ENCODE assay signal across 8 cellular contexts in the genomic region with DNA sequence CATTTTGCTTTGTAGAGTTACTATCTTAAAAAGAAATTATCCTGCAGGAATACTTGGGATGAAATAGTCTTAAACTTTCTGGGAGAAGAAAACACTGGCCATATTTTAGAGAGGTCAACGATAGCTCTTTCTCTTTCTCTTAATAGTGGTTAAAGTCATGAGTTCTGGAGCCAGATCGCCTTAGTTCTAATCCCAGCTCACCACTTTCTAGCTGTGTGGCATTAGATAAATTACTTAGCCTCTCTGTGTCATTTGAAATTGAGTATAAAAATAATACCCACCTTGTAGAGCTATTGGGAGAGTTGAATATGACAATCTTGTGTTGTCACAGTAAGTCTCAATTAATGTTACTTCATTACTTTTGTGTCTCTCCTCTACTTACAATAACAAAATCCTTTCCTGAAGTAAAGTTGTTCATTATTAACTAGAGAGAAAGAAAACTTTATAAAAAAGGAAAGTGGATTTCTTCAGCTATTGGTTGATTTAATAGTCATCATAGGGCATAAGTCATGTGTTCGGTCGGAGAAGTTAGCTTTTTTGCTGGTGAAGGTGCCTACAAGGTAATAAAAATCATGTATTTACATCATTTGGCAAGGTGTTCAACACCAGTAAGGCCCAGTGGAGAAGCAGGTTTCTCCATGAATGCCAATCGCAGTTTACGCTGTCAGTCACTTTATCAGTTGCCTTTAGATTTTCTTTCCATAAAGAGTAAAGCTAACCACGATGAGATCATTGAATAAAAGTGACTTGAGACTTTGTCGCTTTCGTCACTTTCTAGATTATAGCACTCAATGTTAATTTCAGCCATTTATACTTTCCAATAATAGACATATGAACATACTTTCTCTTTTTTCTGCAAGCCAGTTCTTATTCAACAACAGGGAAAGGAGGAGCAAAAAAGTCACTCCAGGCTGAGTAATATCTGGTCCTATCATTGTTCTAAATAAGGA. TPM values are rescaled to one million over a fixed set of nuclear protein-coding genes. Genes with fewer than 3 reads are reported as not detected.
DNase-seq lines count a peak whose midpoint lies in the region; ATAC-seq and TF ChIP-seq lines count a peak whose summit lies in the region.

No MANE protein-coding gene starts in this region.

- no peaks in the 10 kb centered on the region for H3K9me3 Mint-ChIP-seq in CD4-positive, alpha-beta T cell

- H3K79me2 ChIP-seq in osteoblast (ENCODE audit: insufficient read depth, low read length) = peaks cover 67% of the 10 kb centered on the region
- no peaks in the 10 kb centered on the region for H3K79me2 ChIP-seq in OCI-LY7 (ENCODE audit: insufficient read depth, low read depth, low read length)

- no peaks in the 10 kb centered on the region for H3K36me3 Mint-ChIP-seq in CD4-positive, alpha-beta T cell (ENCODE audit: low read depth)

- no peak overlapping the region for H3K27ac ChIP-seq in CD4-positive, alpha-beta T cell (ENCODE audit: low read depth, low read length)
- H3K27ac ChIP-seq in osteoblast (ENCODE audit: low read depth, low read length) = peak overlapping the region; percentile 93
- no peak overlapping the region for H3K27ac ChIP-seq in OCI-LY7 (ENCODE audit: low read depth, low read length, poor library complexity, severe bottlenecking)

- H3K9me3 ChIP-seq in CD4-positive, alpha-beta T cell (ENCODE audit: control insufficient read depth, low read length) = no peaks in the 10 kb centered on the region
- H3K9me3 ChIP-seq in osteoblast (ENCODE audit: low read depth, low read length) = no peaks in the 10 kb centered on the region
- H3K9me3 ChIP-seq in OCI-LY7 (ENCODE audit: low read length) = no peaks in the 10 kb centered on the region

- peak overlapping the region; percentile 97 for H3K27ac Mint-ChIP-seq in CD4-positive, alpha-beta T cell

- DNase-seq in CD4-positive, alpha-beta T cell = no peak
- DNase-seq in epithelial cell of esophagus (ENCODE audit: low read depth) (peak; percentile 51), osteoblast (ENCODE audit: insufficient read length, low spot score, missing footprints) (no peak), OCI-LY7 (ENCODE audit: low spot score) (no peak), NCI-H1436 (lab: John Stamatoyannopoulos, UW) (no peak), H7 (no peak)

- intact Hi-C loops in CD4-positive, alpha-beta T cell (cut with DNase I, micrococcal nuclease) = loop anchor here (5.0 kb wide), 4 partner anchors 33 to 307 kb away; a partner anchor contains a TSS
- intact Hi-C loops in OCI-LY7 (cut with micrococcal nuclease; ENCODE audit: unreplicated experiment) = loop anchor here (5.0 kb wide), 1 partner anchor 157 kb away; no protein-coding TSS in a partner anchor

- peak overlapping the region; percentile 80 for H3K4me2 ChIP-seq in osteoblast (ENCODE audit: insufficient read depth, low read length)
- no peak overlapping the region for H3K4me2 ChIP-seq in OCI-LY7 (ENCODE audit: low read length)

- no peak for TF ChIP-seq CTCF in CD4-positive, alpha-beta T cell (IDR thresholded peaks at IDR 0.05)
- TF ChIP-seq CTCF in epithelial cell of esophagus (IDR thresholded peaks at IDR 0.05; ENCODE audit: insufficient read depth, low read depth, low read length, missing control alignments) = no peak
- TF ChIP-seq CTCF in osteoblast (IDR thresholded peaks at IDR 0.05; ENCODE audit: extremely low read depth, low read depth, low read length) = no peak
- TF ChIP-seq CTCF in OCI-LY7 (conservative IDR thresholded peaks at IDR 0.05; ENCODE audit: low read length) = no peak

- H2AFZ ChIP-seq in osteoblast (ENCODE audit: low read length) = no peak overlapping the region
- H2AFZ ChIP-seq in OCI-LY7 (ENCODE audit: low read length) = no peak overlapping the region

- no peaks in the 10 kb centered on the region for H3K27me3 ChIP-seq in CD4-positive, alpha-beta T cell (ENCODE audit: control insufficient read depth, insufficient read depth, low read length)
- H3K27me3 ChIP-seq in osteoblast (ENCODE audit: insufficient read depth, low read length) = no peaks in the 10 kb centered on the region
- H3K27me3 ChIP-seq in H7 (ENCODE audit: control insufficient read depth, insufficient read depth, low read length) = no peaks in the 10 kb centered on the region

- H3K36me3 ChIP-seq in osteoblast (ENCODE audit: insufficient read depth, low read length) (no peaks in the 10 kb centered on the region), OCI-LY7 (ENCODE audit: insufficient read depth, low read length) (no peaks in the 10 kb centered on the region), H7 (replicated peaks; ENCODE audit: control insufficient read depth, insufficient read depth, low read length) (no peaks in the 10 kb centered on the region)

- peak overlapping the region; percentile 69 for H3K4me3 Mint-ChIP-seq in CD4-positive, alpha-beta T cell

- H3K4me1 Mint-ChIP-seq in CD4-positive, alpha-beta T cell (ENCODE audit: low read depth) = peaks cover 48% of the 10 kb centered on the region

- CTCF ChIA-PET in CD4-positive, alpha-beta T cell (lab: Charles Lee) = no interaction called here
- CTCF ChIA-PET in OCI-LY7 (lab: Charles Lee; ENCODE audit: unreplicated experiment) = no interaction called here

- H3K4me1 ChIP-seq in osteoblast (ENCODE audit: insufficient read depth, low read length) (peaks cover 33% of the 10 kb centered on the region), OCI-LY7 (ENCODE audit: insufficient read depth, low read length, poor library complexity, severe bottlenecking) (peaks cover 13% of the 10 kb centered on the region)

- H4K20me1 ChIP-seq in osteoblast (ENCODE audit: insufficient read depth, low read length) = peaks cover 2% of the 10 kb centered on the region
- peaks cover 9% of the 10 kb centered on the region; the same call in 1 of the 2 replicates for H4K20me1 ChIP-seq in OCI-LY7 (ENCODE audit: insufficient read depth, low read length)

- no TSS peak for BruUV-seq in OCI-LY7 (replicated peaks; lab: Mats Ljungman, UMichigan)

- no peaks in the 10 kb centered on the region for H3K27me3 Mint-ChIP-seq in CD4-positive, alpha-beta T cell

- POLR2A ChIA-PET in CD4-positive, alpha-beta T cell (lab: Charles Lee) = interaction anchor here (0.6 to 2.4 kb wide), 3 partner anchors 31 to 152 kb away, joined by 5 to 7 read pairs (median 5); no protein-coding TSS in a partner anchor
- POLR2A ChIA-PET in OCI-LY7 (lab: Charles Lee) = interaction anchor here (0.7 to 1.9 kb wide), 5 partner anchors 13 to 154 kb away, joined by 3 to 5 read pairs (median 4); no protein-coding TSS in a partner anchor

- H3K9me2 ChIP-seq in OCI-LY7 (ENCODE audit: insufficient read depth, low read length) = no peaks in the 10 kb centered on the region

- no peak for ATAC-seq in CD4-positive, alpha-beta T cell (ENCODE audit: poor library complexity)
- ATAC-seq in GM21528 (IDR thresholded peaks at IDR 0.05; ENCODE audit: low FRiP score, unreplicated experiment) = no peak

- H3K4me3 ChIP-seq in epithelial cell of esophagus (ENCODE audit: low read length) (no peak overlapping the region), osteoblast (ENCODE audit: insufficient read depth, low read length) (peak overlapping the region; percentile 87), OCI-LY7 (ENCODE audit: low read depth, low read length, poor library complexity, severe bottlenecking) (no peak overlapping the region), H7 (ENCODE audit: insufficient read depth, low read depth, low read length) (no peak overlapping the region; the same call in 1 of the 2 replicates)

TF ChIP-seq in PFSK-1, 5 proteins besides CTCF, POLR2A, EP300 and RAD21:
- TF ChIP-seq, protein P1, sequence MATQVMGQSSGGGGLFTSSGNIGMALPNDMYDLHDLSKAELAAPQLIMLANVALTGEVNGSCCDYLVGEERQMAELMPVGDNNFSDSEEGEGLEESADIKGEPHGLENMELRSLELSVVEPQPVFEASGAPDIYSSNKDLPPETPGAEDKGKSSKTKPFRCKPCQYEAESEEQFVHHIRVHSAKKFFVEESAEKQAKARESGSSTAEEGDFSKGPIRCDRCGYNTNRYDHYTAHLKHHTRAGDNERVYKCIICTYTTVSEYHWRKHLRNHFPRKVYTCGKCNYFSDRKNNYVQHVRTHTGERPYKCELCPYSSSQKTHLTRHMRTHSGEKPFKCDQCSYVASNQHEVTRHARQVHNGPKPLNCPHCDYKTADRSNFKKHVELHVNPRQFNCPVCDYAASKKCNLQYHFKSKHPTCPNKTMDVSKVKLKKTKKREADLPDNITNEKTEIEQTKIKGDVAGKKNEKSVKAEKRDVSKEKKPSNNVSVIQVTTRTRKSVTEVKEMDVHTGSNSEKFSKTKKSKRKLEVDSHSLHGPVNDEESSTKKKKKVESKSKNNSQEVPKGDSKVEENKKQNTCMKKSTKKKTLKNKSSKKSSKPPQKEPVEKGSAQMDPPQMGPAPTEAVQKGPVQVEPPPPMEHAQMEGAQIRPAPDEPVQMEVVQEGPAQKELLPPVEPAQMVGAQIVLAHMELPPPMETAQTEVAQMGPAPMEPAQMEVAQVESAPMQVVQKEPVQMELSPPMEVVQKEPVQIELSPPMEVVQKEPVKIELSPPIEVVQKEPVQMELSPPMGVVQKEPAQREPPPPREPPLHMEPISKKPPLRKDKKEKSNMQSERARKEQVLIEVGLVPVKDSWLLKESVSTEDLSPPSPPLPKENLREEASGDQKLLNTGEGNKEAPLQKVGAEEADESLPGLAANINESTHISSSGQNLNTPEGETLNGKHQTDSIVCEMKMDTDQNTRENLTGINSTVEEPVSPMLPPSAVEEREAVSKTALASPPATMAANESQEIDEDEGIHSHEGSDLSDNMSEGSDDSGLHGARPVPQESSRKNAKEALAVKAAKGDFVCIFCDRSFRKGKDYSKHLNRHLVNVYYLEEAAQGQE (IDR thresholded peaks at IDR 0.05; ENCODE audit: insufficient read depth in 1 of 2, low read depth in 2 of 2, low read length in 2 of 2) = no peak
- TF ChIP-seq SIN3A (IDR thresholded peaks at IDR 0.05; ENCODE audit: borderline replicate concordance, insufficient read depth, low read length) = 0 out of 2 replicates have a peak, but pooled peaks have one; percentile 5
- no peak for TF ChIP-seq POLR2AphosphoS5 (IDR thresholded peaks at IDR 0.05; ENCODE audit: low read depth, low read length)

RNA-seq across cellular contexts. Expression of a gene that starts 2.0 kb away (rescaled TPM):
- total RNA-seq in CD4-positive, alpha-beta T cell = 10 to 100 TPM; 40.9 to 44.3 TPM
- 14.7 TPM for polyA plus RNA-seq in PFSK-1 (2012; ENCODE audit: insufficient read length, low read depth)
- total RNA-seq in osteoblast = 23.0 and 32.9 TPM in 2 replicates
- 7.4 and 13.0 TPM in 2 replicates for total RNA-seq in OCI-LY7 (2014; rRNA removed; shearing (Covaris generic))
- 37.4 and 41.6 TPM in 2 replicates for total RNA-seq in OCI-LY7 (2022)
- 5.0 and 6.5 TPM in 2 replicates for total RNA-seq in H7 (2014; rRNA removed; shearing (Covaris generic))
